Comparison of ENCODE assay signal across 8 cellular contexts in the genomic region with DNA sequence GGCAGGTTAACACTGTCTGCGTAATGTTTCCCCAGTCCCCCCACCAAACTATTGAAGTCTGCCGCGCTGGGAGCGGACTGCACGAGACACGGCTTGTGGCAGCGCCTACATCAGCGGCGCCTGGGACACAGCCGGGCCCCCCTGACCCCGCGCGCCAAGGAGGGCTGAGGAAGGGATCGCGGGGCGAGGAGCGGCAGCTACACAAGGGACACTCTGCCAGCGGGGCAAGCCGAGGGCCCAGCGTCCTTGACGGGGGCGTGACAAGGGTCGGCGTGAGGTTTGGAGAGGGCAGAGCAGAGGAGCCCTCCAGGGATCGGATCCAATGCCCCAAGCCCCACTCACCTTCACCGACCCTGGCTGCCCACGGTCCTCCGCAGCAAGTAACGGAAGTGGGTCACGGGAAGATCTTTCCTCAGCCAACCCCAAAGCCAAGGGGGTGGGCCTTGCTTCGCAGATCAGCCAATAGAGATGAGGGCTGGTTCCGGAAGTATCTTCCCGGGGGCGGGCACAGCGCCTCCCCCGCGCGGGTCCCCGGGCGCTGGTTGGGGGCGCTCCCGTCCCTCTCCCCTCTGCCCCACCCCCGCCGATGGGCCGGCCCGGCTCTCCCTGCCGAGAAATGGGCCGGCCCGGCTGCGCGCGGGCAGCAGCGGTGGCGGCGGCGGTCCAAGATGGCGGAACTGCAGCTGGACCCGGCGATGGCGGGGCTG. TPM values are rescaled to one million over a fixed set of nuclear protein-coding genes. Genes with fewer than 3 reads are reported as not detected.
DNase-seq lines count a peak whose midpoint lies in the region; ATAC-seq and TF ChIP-seq lines count a peak whose summit lies in the region.

A gene (minus strand): TSS at position 387 of the 707 bp plus-strand sequence. CDS start 4,319 bp downstream, outside the sequence.
A gene with protein sequence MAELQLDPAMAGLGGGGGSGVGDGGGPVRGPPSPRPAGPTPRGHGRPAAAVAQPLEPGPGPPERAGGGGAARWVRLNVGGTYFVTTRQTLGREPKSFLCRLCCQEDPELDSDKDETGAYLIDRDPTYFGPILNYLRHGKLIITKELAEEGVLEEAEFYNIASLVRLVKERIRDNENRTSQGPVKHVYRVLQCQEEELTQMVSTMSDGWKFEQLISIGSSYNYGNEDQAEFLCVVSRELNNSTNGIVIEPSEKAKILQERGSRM (plus strand): TSS at position 643 of the 707 bp plus-strand sequence. CDS start 26 bp downstream, at position 669.

- H3K36me3 Mint-ChIP-seq in natural killer cell treated with Interleukin-12 subunit alpha and Interleukin-12 subunit beta and Interleukin-15 and Interleukin-18, amount 100 ng/mL, for 72 hours, result peaks cover 1% of the 10 kb centered on the region

- H3K4me3 ChIP-seq in RWPE2 (ENCODE audit: severe bottlenecking), result peak within 1 kb of the TSS; percentile 93

- H3K4me1 Mint-ChIP-seq in natural killer cell treated with Interleukin-12 subunit alpha and Interleukin-12 subunit beta and Interleukin-15 and Interleukin-18, amount 100 ng/mL, for 72 hours (ENCODE audit: low read depth in 2 of 2), result peaks cover 30 to 39% of the 10 kb centered on the region in 2 donors

- peak within 1 kb of the TSS; percentile 96 to 98 for H3K27ac Mint-ChIP-seq in natural killer cell treated with Interleukin-12 subunit alpha and Interleukin-12 subunit beta and Interleukin-15 and Interleukin-18, amount 100 ng/mL, for 72 hours

- peak; percentile 97 for DNase-seq in EH (ENCODE audit: low read depth)
- DNase-seq in H4 (ENCODE audit: low spot score), result peak; percentile 97
- DNase-seq in LoVo (ENCODE audit: low spot score), result peak; percentile 94
- DNase-seq in RWPE2 (ENCODE audit: low spot score), result peak; percentile 96
- DNase-seq in activated T-helper 9 cell treated with anti-CD3 and anti-CD28 coated beads, Interleukin-2, amount 50 U/mL, for 16 hours (ENCODE audit: low read depth), result peak; percentile 94
- DNase-seq in fibroblast of peridontal ligament (ENCODE audit: extremely low read depth), result peak; percentile 95
- DNase-seq in natural killer cell treated with Interleukin-12 subunit alpha and Interleukin-12 subunit beta and Interleukin-15 and Interleukin-18, amount 100 ng/mL, for 72 hours (ENCODE audit: low spot score), result peak; percentile 97
- DNase-seq in stimulated activated naive CD8-positive, alpha-beta T cell treated with anti-CD3 and anti-CD28 coated beads, Interleukin-15, Interleukin-2, amounts not matched to agents 100 U/mL and 50 U/mL, for 24 hours, result peak; percentile 97

- peak; percentile 95 for ATAC-seq in RWPE2 (ENCODE audit: low read depth)
- peak; percentile 98 for ATAC-seq in natural killer cell treated with Interleukin-12 subunit alpha and Interleukin-12 subunit beta and Interleukin-15 and Interleukin-18, amount 100 ng/mL, for 72 hours
- peak; percentile 98 for ATAC-seq in stimulated activated naive CD8-positive, alpha-beta T cell treated with anti-CD3 and anti-CD28 coated beads, Interleukin-15, Interleukin-2, amounts not matched to agents 100 U/mL and 50 U/mL, for 24 hours

- H3K36me3 ChIP-seq in RWPE2 (ENCODE audit: low read depth), result peaks cover 37% of the 10 kb centered on the region

- peak within 1 kb of the TSS; percentile 98 for H3K4me3 Mint-ChIP-seq in natural killer cell treated with Interleukin-12 subunit alpha and Interleukin-12 subunit beta and Interleukin-15 and Interleukin-18, amount 100 ng/mL, for 72 hours

- H3K27me3 Mint-ChIP-seq in natural killer cell treated with Interleukin-12 subunit alpha and Interleukin-12 subunit beta and Interleukin-15 and Interleukin-18, amount 100 ng/mL, for 72 hours, result no peaks in the 10 kb centered on the region

- no peaks in the 10 kb centered on the region for H3K9me3 Mint-ChIP-seq in natural killer cell treated with Interleukin-12 subunit alpha and Interleukin-12 subunit beta and Interleukin-15 and Interleukin-18, amount 100 ng/mL, for 72 hours

- peaks cover 13% of the 10 kb centered on the region for H3K4me1 ChIP-seq in RWPE2 (ENCODE audit: insufficient read depth, poor library complexity, severe bottlenecking)

- peak within 1 kb of the TSS; percentile 72 for H3K27ac ChIP-seq in RWPE2 (ENCODE audit: poor library complexity, severe bottlenecking)

- no peak for TF ChIP-seq CTCF in RWPE2 (IDR thresholded peaks at IDR 0.05; ENCODE audit: poor library complexity, severe bottlenecking)

- no peaks in the 10 kb centered on the region for H3K9me3 ChIP-seq in RWPE2 (ENCODE audit: severe bottlenecking)

- H3K27me3 ChIP-seq in RWPE2 (ENCODE audit: insufficient read depth, poor library complexity, severe bottlenecking), result no peaks in the 10 kb centered on the region

RNA-seq across cellular contexts. Expression of the first gene that starts in this region (rescaled TPM):
- 595 and 655 TPM in 2 replicates for total RNA-seq in H4 (2014; rRNA removed; shearing (Covaris generic))
- 100 to 1,000 TPM; 153 to 187 TPM for total RNA-seq in natural killer cell treated with Interleukin-12 subunit alpha and Interleukin-12 subunit beta and Interleukin-15 and Interleukin-18, amount 100 ng/mL, for 72 hours

RNA-seq across cellular contexts. Expression of the second gene that starts in this region (rescaled TPM):
- 14.3 and 16.5 TPM in 2 replicates for total RNA-seq in H4 (2014; rRNA removed; shearing (Covaris generic))
- total RNA-seq in natural killer cell treated with Interleukin-12 subunit alpha and Interleukin-12 subunit beta and Interleukin-15 and Interleukin-18, amount 100 ng/mL, for 72 hours, result 10 to 100 TPM; 20.0 to 20.1 TPM

Comparison
In these comparisons a context has a peak if more than half of its experiments do, and no peak if none do; other contexts are left out.
1. Peak in every context shown above with its lines: DNase-seq, ATAC-seq, H3K4me3 ChIP-seq and H3K27ac ChIP-seq.